ENCODE assay signal across 8 cellular contexts in genomic region chr15:59688888-59689625, GRCh38. TPM values are rescaled to one million over a fixed set of nuclear protein-coding genes. Genes with fewer than 3 reads are reported as not detected.
DNase-seq lines count a peak whose midpoint lies in the region; ATAC-seq and TF ChIP-seq lines count a peak whose summit lies in the region.

Gene BNIP2, minus strand, starts transcription at chr15:59689320. Its CDS starts 6,863 bp downstream, at chr15:59682457.

- H3K27ac Mint-ChIP-seq in activated CD4-positive, alpha-beta memory T cell treated with anti-CD3 and anti-CD28 coated beads for 36 hours, result peak within 1 kb of the TSS; percentile 93

- POLR2A ChIA-PET in activated CD4-positive, alpha-beta memory T cell treated with anti-CD3 and anti-CD28 coated beads for 36 hours (lab: Charles Lee), result interaction anchor here (1.4 kb wide), 1 partner anchor 32 kb away, joined by 4 read pairs; the partner anchor contains the start of gene GTF2A2

- H3K9me3 ChIP-seq in right lobe of liver, result no peaks in the 10 kb centered on the region

- intact Hi-C loops in activated CD4-positive, alpha-beta memory T cell treated with anti-CD3 and anti-CD28 coated beads for 36 hours (cut with micrococcal nuclease), result loop anchor here (1.0 to 10.0 kb wide), 9 partner anchors 32 to 917 kb away; partner anchors contain the start of genes GTF2A2, MINDY2 and RNF111
- intact Hi-C loops in dorsolateral prefrontal cortex (cut with DNase I) (loop anchor here in 1 of 2 donors (1.0 kb wide), 1 partner anchor 32 kb away; the partner anchor contains the start of gene GTF2A2), right lobe of liver (cut with DNase I) (no loop called here)

- peak; percentile 94 for DNase-seq in NCI-H82 treated with DMSO at 0.1 percent for 48 hours (lab: John Stamatoyannopoulos, UW; ENCODE audit: unreplicated experiment)
- DNase-seq in activated CD4-positive, alpha-beta memory T cell treated with anti-CD3 and anti-CD28 coated beads for 36 hours, result peak; percentile 98
- peak; percentile 90 to 96 (median 94) for DNase-seq in dorsolateral prefrontal cortex
- peak; percentile 99 to 100 (median 100) for DNase-seq in right lobe of liver
- peak; percentile 96 to 98 for DNase-seq in stimulated activated CD4-positive, alpha-beta T cell treated with anti-CD3 and anti-CD28 coated beads, Interleukin-4, amount 100 ng/mL, for 4 hours

- TF ChIP-seq CTCF in C4-2B (conservative IDR thresholded peaks at IDR 0.05) (no peak), dorsolateral prefrontal cortex (IDR thresholded peaks at IDR 0.05 in 54 of 56, conservative IDR thresholded peaks at IDR 0.05 in 2 of 56; ENCODE audit: low read depth in 1 of 56, partially characterized antibody in 56 of 56) (peak in 30 of 56 donors; percentile 2 to 52 (median 27)), right lobe of liver (IDR thresholded peaks at IDR 0.05) (no peak)

- H3K9me3 Mint-ChIP-seq in activated CD4-positive, alpha-beta memory T cell treated with anti-CD3 and anti-CD28 coated beads for 36 hours, result no peaks in the 10 kb centered on the region

- peaks cover 18% of the 10 kb centered on the region for H3K36me3 Mint-ChIP-seq in activated CD4-positive, alpha-beta memory T cell treated with anti-CD3 and anti-CD28 coated beads for 36 hours

- peak; percentile 98 for TF ChIP-seq POLR2A in right lobe of liver (IDR thresholded peaks at IDR 0.05)

- H3K4me3 ChIP-seq in dorsolateral prefrontal cortex, result peak within 1 kb of the TSS; percentile 74 to 100 (median 97)
- peak within 1 kb of the TSS; percentile 89 to 96 (median 95) for H3K4me3 ChIP-seq in right lobe of liver

- H3K27me3 ChIP-seq in dorsolateral prefrontal cortex, result no peaks in the 10 kb centered on the region
- no peaks in the 10 kb centered on the region for H3K27me3 ChIP-seq in right lobe of liver

- WGBS in right lobe of liver (ENCODE audit: insufficient coverage, low coverage, low lambda C conversion rate, missing lambda C conversion rate), result 0% methylated on average over 18 of the region's 74 CpGs

- H3K4me1 Mint-ChIP-seq in activated CD4-positive, alpha-beta memory T cell treated with anti-CD3 and anti-CD28 coated beads for 36 hours (ENCODE audit: low read depth), result peaks cover 42% of the 10 kb centered on the region

- ATAC-seq in GM19395 (IDR thresholded peaks at IDR 0.05; ENCODE audit: unreplicated experiment) (peak; percentile 90), HG03571 (IDR thresholded peaks at IDR 0.05; ENCODE audit: unreplicated experiment) (peak; percentile 86), right lobe of liver (peak; percentile 80 to 93 (median 89))

- H3K4me1 ChIP-seq in right lobe of liver, result peaks cover 0 to 49% (median 16%) of the 10 kb centered on the region in 4 donors

- H3K4me3 Mint-ChIP-seq in activated CD4-positive, alpha-beta memory T cell treated with anti-CD3 and anti-CD28 coated beads for 36 hours, result peak within 1 kb of the TSS; percentile 90

- H3K27me3 Mint-ChIP-seq in activated CD4-positive, alpha-beta memory T cell treated with anti-CD3 and anti-CD28 coated beads for 36 hours, result no peaks in the 10 kb centered on the region

- H3K27ac ChIP-seq in C4-2B (peak within 1 kb of the TSS; percentile 98), dorsolateral prefrontal cortex (peak within 1 kb of the TSS; percentile 49 to 98 (median 91)), right lobe of liver (peak within 1 kb of the TSS; percentile 99 to 100 (median 100))

- no peaks in the 10 kb centered on the region for H3K36me3 ChIP-seq in right lobe of liver

- CTCF ChIA-PET in activated CD4-positive, alpha-beta memory T cell treated with anti-CD3 and anti-CD28 coated beads for 36 hours (lab: Charles Lee), result interaction anchor here (0.6 to 2.9 kb wide), 5 partner anchors 57 to 640 kb away, joined by 3 to 15 read pairs (median 5); no protein-coding TSS in a partner anchor

RNA-seq across cellular contexts. Expression of gene BNIP2, which starts in this region (rescaled TPM):
- 10 to 100 TPM; 55.2 to 58.0 TPM for total RNA-seq in activated CD4-positive, alpha-beta memory T cell treated with anti-CD3 and anti-CD28 coated beads for 36 hours
- total RNA-seq in dorsolateral prefrontal cortex (10 to 100 TPM; 30.0 to 65.9 (median 43.4) TPM), right lobe of liver (10 to 100 TPM; 23.7 to 54.0 (median 41.0) TPM)

Comparison
In these comparisons a context has a peak if more than half of its experiments do, and no peak if none do; other contexts are left out.
1. Peak in every context shown above with its lines: DNase-seq, ATAC-seq, H3K4me3 ChIP-seq and H3K27ac ChIP-seq.
2. CTCF ChIP-seq: peak in dorsolateral prefrontal cortex (30 of 56); none in C4-2B (single experiment) and right lobe of liver (0 of 4).